In the genomic region with DNA sequence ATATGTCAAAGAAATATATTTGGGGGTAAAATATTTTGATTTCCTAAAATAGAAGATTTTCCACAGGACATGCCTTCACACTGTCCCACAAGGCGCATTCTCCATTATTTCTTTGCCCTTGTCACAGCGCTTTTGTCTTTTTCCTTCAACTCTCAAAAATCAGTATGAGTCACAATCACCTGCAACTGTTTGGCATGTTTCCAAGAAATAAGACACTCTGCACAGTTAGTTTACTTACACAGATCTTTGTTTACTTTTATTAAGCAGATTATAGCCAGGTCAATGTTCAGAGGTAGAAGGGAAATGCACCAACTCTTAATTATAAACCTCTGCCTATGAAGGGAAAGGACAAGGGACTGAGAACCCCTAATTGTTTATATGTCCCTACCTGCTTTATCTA, we compare ENCODE assay signal across 11 cellular contexts. TPM values are rescaled to one million over a fixed set of nuclear protein-coding genes. Genes with fewer than 3 reads are reported as not detected.
DNase-seq lines count a peak whose midpoint lies in the region; ATAC-seq, FAIRE-seq and TF ChIP-seq lines count a peak whose summit lies in the region.
"Had no signal": no experiment of that assay in that cellular context is flagged by ENCODE, and none has a peak within 500 bp of the region (broad histone marks: within the 10 kb centered on the region; RNA-seq: fewer than 3 reads in every experiment).

No MANE protein-coding gene starts in this region.

- H3K27ac ChIP-seq in H1 (ENCODE audit: low read depth, low read length): no peak overlapping the region
- H3K27ac ChIP-seq in parathyroid adenoma: peak overlapping the region; percentile 35
- no peak overlapping the region for H3K27ac ChIP-seq in substantia nigra (ENCODE audit: low read depth, low read length, poor library complexity, severe bottlenecking)
- H3K27ac ChIP-seq: WERI-Rb-1 had no signal

- peaks cover 5 to 45% (median 22%) of the 10 kb centered on the region in 4 experiments for H3K4me1 ChIP-seq in H1 (replicated peaks in 1 of 4; ENCODE audit: control insufficient read depth in 3 of 4, insufficient read depth in 4 of 4, low read length in 3 of 4)
- H3K4me1 ChIP-seq in parathyroid adenoma: peaks cover 16% of the 10 kb centered on the region

- no peak overlapping the region for H2AFZ ChIP-seq in H1 (ENCODE audit: low read length)
- H2AFZ ChIP-seq in parathyroid adenoma: no peak overlapping the region

- CTCF ChIA-PET in H1 (lab: Charles Lee; ENCODE audit: partially characterized antibody): no interaction called here

- H4K8ac ChIP-seq in H1 (ENCODE audit: extremely low read depth, insufficient read depth, low read length): no peak overlapping the region

- H3K23ac ChIP-seq in H1 (ENCODE audit: insufficient read length): no peak overlapping the region

- TF ChIP-seq RAD21 in H1 (IDR thresholded peaks at IDR 0.05 in 1 of 2, conservative IDR thresholded peaks at IDR 0.05 in 1 of 2; ENCODE audit: low read depth in 2 of 2, low read length in 2 of 2): no peak

- H3K56ac ChIP-seq in H1 (replicated peaks; ENCODE audit: insufficient read length, low read depth, low read length): no peak overlapping the region

- ATAC-seq in GM21447 (IDR thresholded peaks at IDR 0.05; ENCODE audit: unreplicated experiment) (no peak), GM18517 (IDR thresholded peaks at IDR 0.05; ENCODE audit: unreplicated experiment) (no peak)

- peak overlapping the region; percentile 72 for H2BK120ac ChIP-seq in H1 (replicated peaks; ENCODE audit: low read depth, low read length)

- H2AK5ac ChIP-seq in H1 (ENCODE audit: low read depth, low read length): no peak overlapping the region

- TF ChIP-seq EP300 in H1 (IDR thresholded peaks at IDR 0.05; ENCODE audit: borderline replicate concordance in 1 of 2, low read depth in 2 of 2, low read length in 2 of 2): no peak

- 0 out of 3 replicates have a peak, but pooled peaks of 1 of the 2 experiments have one; percentile 7 for TF ChIP-seq POLR2A in H1 (IDR thresholded peaks at IDR 0.05; ENCODE audit: control extremely low read depth in 1 of 2, low read depth in 2 of 2, low read length in 2 of 2)

- H3K18ac ChIP-seq in H1 (ENCODE audit: extremely low read depth, low read length): no peak overlapping the region; the same call in 1 of the 2 replicates

- no peak overlapping the region for H3K9ac ChIP-seq in H1 (replicated peaks in 1 of 4; ENCODE audit: extremely low read depth in 1 of 4, low read depth in 3 of 4, low read length in 3 of 4)
- no peak overlapping the region for H3K9ac ChIP-seq in parathyroid adenoma

- H3K27me3 ChIP-seq in H1 (replicated peaks in 1 of 4; ENCODE audit: control insufficient read depth in 3 of 4, extremely low read depth in 1 of 4, insufficient read depth in 3 of 4, low read length in 3 of 4): no peaks in the 10 kb centered on the region
- H3K27me3 ChIP-seq in parathyroid adenoma (ENCODE audit: control insufficient read depth, insufficient read depth, low read length): no peaks in the 10 kb centered on the region

- POLR2A ChIA-PET in H1 (lab: Charles Lee; ENCODE audit: partially characterized antibody): interaction anchor here (1.0 to 2.4 kb wide), 2 partner anchors 9 to 28 kb away, joined by 3 to 20 read pairs; a partner anchor contains a TSS

- no peaks in the 10 kb centered on the region; the same call in 1 of the 2 replicates for H3K23me2 ChIP-seq in H1 (ENCODE audit: low read depth, low read length)

- H2BK20ac ChIP-seq in H1 (ENCODE audit: low read length): peak overlapping the region; percentile 83; the same call in 1 of the 2 replicates

- H3K4me2 ChIP-seq in H1 (ENCODE audit: insufficient read depth in 1 of 2, low read depth in 2 of 2, low read length in 2 of 2): peak overlapping the region; percentile 44 to 60
- peak overlapping the region; percentile 58 for H3K4me2 ChIP-seq in parathyroid adenoma (ENCODE audit: low read length)

- FAIRE-seq in H1 (lab: Jason Lieb, UNC): no peak
- FAIRE-seq: A204.1, colon had no signal

- H3K4me3 ChIP-seq in H1 (ENCODE audit: extremely low read depth in 1 of 4, insufficient read depth in 2 of 4, low read depth in 3 of 4, low read length in 4 of 4) (peak overlapping the region in 3 of 4 experiments; percentile 5 to 46 (median 7); a peak in 4 of 8 replicates), parathyroid adenoma (ENCODE audit: low read depth, low read length) (peak overlapping the region; percentile 35)

- no peak overlapping the region for H3K14ac ChIP-seq in H1 (ENCODE audit: insufficient read length)

- peak overlapping the region; percentile 11 for H4K5ac ChIP-seq in H1 (ENCODE audit: insufficient read length, low read depth, low read length)

- H2BK12ac ChIP-seq in H1 (ENCODE audit: low read depth, low read length): no peak overlapping the region

- TF ChIP-seq CTCF in H1 (IDR thresholded peaks at IDR 0.05; ENCODE audit: control extremely low read depth in 1 of 3, insufficient read depth in 1 of 3, low read depth in 1 of 3, low read length in 3 of 3) (no peak), parathyroid adenoma (IDR thresholded peaks at IDR 0.05) (no peak)

- WGBS in H1 (ENCODE audit: extremely low coverage in 1 of 2, insufficient coverage in 1 of 2, insufficient read length in 1 of 2, insufficient replicate concordance in 2 of 2, low coverage in 1 of 2, low lambda C conversion rate in 2 of 2, missing lambda C conversion rate in 1 of 2), 2 experiments: 0% methylated on average over 2 of the region's 2 CpGs; no CpG with 5 or more reads in 1 of the 2 experiments

- H2BK15ac ChIP-seq in H1 (ENCODE audit: low read length): no peak overlapping the region

- H3K79me1 ChIP-seq in H1 (ENCODE audit: low read depth, low read length): no peaks in the 10 kb centered on the region; the same call in 1 of the 2 replicates

- peaks cover 7 to 70% of the 10 kb centered on the region in 2 experiments; a peak in 3 of 4 replicates for H3K79me2 ChIP-seq in H1 (ENCODE audit: control insufficient read depth in 1 of 2, insufficient read depth in 2 of 2, low read length in 2 of 2)
- H3K79me2 ChIP-seq in parathyroid adenoma: peaks cover 25% of the 10 kb centered on the region

- H4K91ac ChIP-seq in H1 (replicated peaks; ENCODE audit: insufficient read length, low read length): no peak overlapping the region

- H4K20me1 ChIP-seq in H1 (replicated peaks in 1 of 2; ENCODE audit: control insufficient read depth in 1 of 2, insufficient read depth in 2 of 2, low read length in 2 of 2): peaks cover 0 to 3% of the 10 kb centered on the region in 2 experiments

- H3K4ac ChIP-seq in H1 (replicated peaks; ENCODE audit: insufficient read length, low read depth, low read length): no peak overlapping the region

- peak overlapping the region; percentile 18; the same call in 1 of the 2 replicates for H2BK5ac ChIP-seq in H1 (ENCODE audit: low read depth, low read length)

- peak; percentile 2 for DNase-seq in NCI-H146 treated with DMSO at 0.1 percent for 48 hours (lab: John Stamatoyannopoulos, UW; ENCODE audit: unreplicated experiment)
- no peak for DNase-seq in NCI-H146 (lab: John Stamatoyannopoulos, UW)
- DNase-seq in NCI-H2171 (lab: John Stamatoyannopoulos, UW): peak; percentile 31
- DNase-seq in H1 (ENCODE audit: low read depth in 1 of 2, low spot score in 2 of 2): no peak
- DNase-seq in substantia nigra (lab: John Stamatoyannopoulos, UW): no peak
- DNase-seq: WERI-Rb-1 had no signal

- H3K36me3 ChIP-seq in H1 (ENCODE audit: control insufficient read depth in 2 of 4, insufficient read depth in 4 of 4, low read length in 3 of 4) (no peaks in the 10 kb centered on the region), parathyroid adenoma (ENCODE audit: control insufficient read depth, insufficient read depth, low read length) (no peaks in the 10 kb centered on the region)
- H3K36me3 ChIP-seq: WERI-Rb-1 had no signal

- H3K9me3 ChIP-seq in H1 (ENCODE audit: insufficient read depth in 2 of 2, low read depth in 1 of 2, low read length in 1 of 2) (no peaks in the 10 kb centered on the region), parathyroid adenoma (ENCODE audit: control insufficient read depth, low read length) (no peaks in the 10 kb centered on the region)

TF ChIP-seq in H1, 55 proteins besides CTCF, POLR2A, EP300 and RAD21 (continues in another document):
- TF ChIP-seq EGR1 (IDR thresholded peaks at IDR 0.05; ENCODE audit: borderline replicate concordance, low read depth, low read length) (no peak), GABPA (IDR thresholded peaks at IDR 0.05; ENCODE audit: borderline replicate concordance, insufficient read depth, low read length) (no peak), KDM5A (IDR thresholded peaks at IDR 0.05; ENCODE audit: low read length) (no peak), TAF1 (IDR thresholded peaks at IDR 0.05; ENCODE audit: low read depth, low read length) (no peak), MAFK (IDR thresholded peaks at IDR 0.05; ENCODE audit: low read depth, low read length) (no peak), EZH2 (IDR thresholded peaks at IDR 0.05; ENCODE audit: low read depth, low read length, severe bottlenecking) (no peak), JUN (IDR thresholded peaks at IDR 0.05; ENCODE audit: low read depth, low read length) (no peak), HDAC6 (IDR thresholded peaks at IDR 0.05; ENCODE audit: low read depth, low read length) (no peak)
- TF ChIP-seq, protein P1, sequence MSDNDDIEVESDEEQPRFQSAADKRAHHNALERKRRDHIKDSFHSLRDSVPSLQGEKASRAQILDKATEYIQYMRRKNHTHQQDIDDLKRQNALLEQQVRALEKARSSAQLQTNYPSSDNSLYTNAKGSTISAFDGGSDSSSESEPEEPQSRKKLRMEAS (IDR thresholded peaks at IDR 0.05): no peak

RNA-seq across cellular contexts. Expression of a gene that starts 9.5 kb away (rescaled TPM):
- total RNA-seq in H1 (2021; fragmentation: NEBNext Ultra II Directional; extraction: Animal tissue kit (Norgen Biotek cat#: 25700)): 46.0 and 52.1 TPM in 2 replicates
- 25.2 and 30.8 TPM in 2 replicates for polyA plus RNA-seq in H1 (2011; rRNA removed)
- 34.9 TPM for polyA plus RNA-seq in H1 (2011; cell fraction: cytosol; rRNA removed)
- polyA plus RNA-seq in H1 (2011; cell fraction: nucleus; rRNA removed): 64.9 TPM
- 24.5 to 33.5 TPM (median 30.2 TPM) in 4 replicates for polyA plus RNA-seq in H1 (2012, experiment 1 of 2)
- polyA plus RNA-seq in H1 (2012, experiment 2 of 2): 2.1 TPM
- 36.3 TPM for polyA plus RNA-seq in H1 (2013, experiment 1 of 2)
- polyA plus RNA-seq in H1 (2013, experiment 2 of 2): 40.1 TPM
- polyA minus RNA-seq in H1 (2011; rRNA and poly(A)+ RNA removed): 140 and 161 TPM in 2 replicates
- 47.6 TPM for polyA minus RNA-seq in H1 (2011; cell fraction: cytosol; rRNA and poly(A)+ RNA removed)
- 155 TPM for polyA minus RNA-seq in H1 (2011; cell fraction: nucleus; rRNA and poly(A)+ RNA removed)

Comparison
In these comparisons a context has a peak if more than half of its experiments do, and no peak if none do; other contexts are left out.
1. DNase-seq: peak in NCI-H146 treated with DMSO at 0.1 percent for 48 hours (single experiment) and NCI-H2171 (single experiment); none in NCI-H146 (single experiment), H1 (0 of 2) and substantia nigra (0 of 49).